In the genomic region with DNA sequence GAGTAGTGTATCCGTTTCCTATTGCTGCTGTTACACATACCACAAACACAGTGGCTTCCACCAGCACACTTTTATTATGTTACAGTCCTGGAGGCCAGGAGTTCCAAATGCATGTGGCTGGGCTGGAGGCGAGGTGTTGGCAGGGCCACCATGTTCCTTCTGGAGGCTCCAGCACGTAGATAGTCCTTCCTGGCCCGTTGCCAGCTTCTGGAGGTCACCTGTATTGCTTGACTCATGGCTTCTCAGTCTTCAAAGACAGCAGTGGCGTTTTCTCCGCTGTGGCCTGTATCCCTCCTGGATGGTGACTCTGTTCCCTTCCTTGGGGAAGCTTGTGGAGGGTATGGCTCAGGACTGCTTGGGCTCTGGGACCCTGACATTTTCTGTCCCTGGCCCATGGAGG, we compare ENCODE assay signal across 27 cellular contexts.
"Had no signal": no experiment of that assay in that cellular context is flagged by ENCODE, and none has a peak within 500 bp of the region (broad histone marks: within the 10 kb centered on the region; RNA-seq: fewer than 3 reads in every experiment).

No MANE protein-coding gene starts in this region.

- H3K4me3 Mint-ChIP-seq: natural killer cell; nephron; neural progenitor cell; stimulated activated effector memory CD8-positive, alpha-beta T cell treated with anti-CD3 and anti-CD28 coated beads, Interleukin-12 subunit alpha, Interleukin-12 subunit beta, amount 100 ng/mL, for 72 hours; stimulated activated naive B cell treated with anti-CD40 and anti-IgM and Interleukin-4, amounts not matched to agents 10 μg/mL and 1 μg/mL and 100 μg/mL, for 72 hours; stimulated activated naive CD8-positive, alpha-beta T cell treated with anti-CD3 and anti-CD28 coated beads, Interleukin-15, Interleukin-2, amounts not matched to agents 100 ng/mL and 50 ng/mL, for 24 hours; type B pancreatic cell had no signal

- H3K4me1 Mint-ChIP-seq: nephron, neural progenitor cell had no signal

- H3K27me3 Mint-ChIP-seq: naive thymus-derived CD4-positive, alpha-beta T cell; progenitor cell of endocrine pancreas; stimulated activated naive B cell treated with anti-CD40 and anti-IgM and Interleukin-4, amounts not matched to agents 10 μg/mL and 1 μg/mL and 100 μg/mL, for 72 hours; stimulated activated naive CD8-positive, alpha-beta T cell treated with anti-CD3 and anti-CD28 coated beads, Interleukin-15, Interleukin-2, amounts not matched to agents 100 ng/mL and 50 ng/mL, for 24 hours; type B pancreatic cell had no signal

- H3K27me3 ChIP-seq: neural progenitor cell, ovary, suprapubic skin, testis, tibial artery, transverse colon, upper lobe of right lung, uterus had no signal

- H3K9me3 ChIP-seq: testis had no signal

- H3K4me3 ChIP-seq: neural progenitor cell, ovary, psoas muscle, skin epidermis, suprapubic skin, testis, tibial artery, transverse colon, upper lobe of right lung, uterus had no signal

- ATAC-seq: naive thymus-derived CD4-positive, alpha-beta T cell; natural killer cell; psoas muscle; right cardiac atrium; sciatic nerve; stimulated activated effector memory CD8-positive, alpha-beta T cell treated with anti-CD3 and anti-CD28 coated beads, Interleukin-12 subunit alpha, Interleukin-12 subunit beta, amount 100 ng/mL, for 72 hours; stimulated activated naive B cell treated with anti-CD40 and anti-IgM and Interleukin-4, amounts not matched to agents 10 μg/mL and 1 μg/mL and 100 μg/mL, for 72 hours; upper lobe of right lung had no signal

- H3K9ac ChIP-seq: neural progenitor cell, parathyroid adenoma had no signal

- H2AFZ ChIP-seq: neural progenitor cell, parathyroid adenoma had no signal

- H3K4me2 ChIP-seq: neural progenitor cell had no signal

- H3K27ac Mint-ChIP-seq: nephron; neural progenitor cell; progenitor cell of endocrine pancreas; stimulated activated effector memory CD8-positive, alpha-beta T cell treated with anti-CD3 and anti-CD28 coated beads, Interleukin-12 subunit alpha, Interleukin-12 subunit beta, amount 100 ng/mL, for 72 hours; stimulated activated naive B cell treated with anti-CD40 and anti-IgM and Interleukin-4, amounts not matched to agents 10 μg/mL and 1 μg/mL and 100 μg/mL, for 72 hours; stimulated activated naive CD8-positive, alpha-beta T cell treated with anti-CD3 and anti-CD28 coated beads, Interleukin-15, Interleukin-2, amounts not matched to agents 100 ng/mL and 50 ng/mL, for 24 hours; type B pancreatic cell had no signal

- H3K27ac ChIP-seq: neural progenitor cell, ovary, parathyroid adenoma, psoas muscle, skin epidermis, suprapubic skin, testis, tibial artery, transverse colon, upper lobe of right lung, uterus had no signal

- DNase-seq: naive thymus-derived CD4-positive, alpha-beta T cell; natural killer cell; occipital lobe; psoas muscle; right cardiac atrium; stimulated activated CD4-positive, alpha-beta T cell treated with anti-CD3 and anti-CD28 coated beads, Interleukin-15, amount 100 ng/mL, for 24 hours; stimulated activated CD4-positive, alpha-beta T cell treated with anti-CD3 and anti-CD28 coated beads, Interleukin-2, amount 100 ng/mL, for 24 hours; stimulated activated CD4-positive, alpha-beta T cell treated with anti-CD3 and anti-CD28 coated beads, Interleukin-2, amount 100 ng/mL, for 48 hours; stimulated activated CD4-positive, alpha-beta T cell treated with anti-CD3 and anti-CD28 coated beads, Interleukin-4, amount 100 ng/mL, for 24 hours; stimulated activated naive B cell treated with anti-CD40 and anti-IgM and Interleukin-4, amounts not matched to agents 10 μg/mL and 1 μg/mL and 100 μg/mL, for 72 hours; stimulated activated naive CD4-positive, alpha-beta T cell treated with Interleukin-2 at 50 U/mL for 16 hours; testis; tibial artery; transverse colon; upper lobe of right lung; uterus had no signal

- H3K36me3 ChIP-seq: uterus had no signal

- H3K4me1 ChIP-seq: neural progenitor cell, parathyroid adenoma, psoas muscle, suprapubic skin, testis, tibial artery, transverse colon, upper lobe of right lung, uterus had no signal
